Comparison of ENCODE assay signal across 19 cellular contexts in the genomic region with DNA sequence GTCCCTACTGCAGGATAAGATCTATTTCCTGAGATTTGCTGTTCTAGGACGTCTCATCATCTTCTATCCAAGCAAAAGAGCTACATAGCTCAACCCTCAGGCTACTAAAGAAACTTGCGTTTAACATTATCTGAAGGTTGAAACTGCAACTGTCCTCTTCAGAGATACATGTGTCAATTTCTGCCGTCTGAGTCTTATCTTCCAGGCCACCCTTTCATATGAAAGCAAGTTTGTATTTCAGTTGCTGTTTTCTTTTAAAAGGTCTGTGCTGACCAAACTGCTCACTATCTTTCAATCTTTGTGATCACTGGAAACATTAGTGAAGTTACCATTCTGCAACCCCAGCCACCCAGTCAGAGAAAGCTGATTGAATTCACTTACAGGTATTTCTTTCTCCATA.
DNase-seq lines count a peak whose midpoint lies in the region; ATAC-seq and TF ChIP-seq lines count a peak whose summit lies in the region.
"Had no signal": no experiment of that assay in that cellular context is flagged by ENCODE, and none has a peak within 500 bp of the region (broad histone marks: within the 10 kb centered on the region; RNA-seq: fewer than 3 reads in every experiment).

No MANE protein-coding gene starts in this region.

- no peak overlapping the region for H3K4me3 ChIP-seq in testis
- H3K4me3 ChIP-seq: SJCRH30 had no signal

- peak overlapping the region; percentile 39 to 51 for H3K27ac ChIP-seq in testis
- H3K27ac ChIP-seq: SJCRH30 had no signal

- TF ChIP-seq CTCF in testis (IDR thresholded peaks at IDR 0.05): no peak
- TF ChIP-seq CTCF in GM20000 (IDR thresholded peaks at IDR 0.05; ENCODE audit: extremely low read depth, missing control alignments): no peak

- intact Hi-C loops in testis (cut with DNase I; ENCODE audit: low total_unique reads): no loop called here

- WGBS in testis, 2 donors: 33 to 37% methylated on average over 3 of the region's 3 CpGs

- H3K36me3 ChIP-seq in testis (ENCODE audit: low read depth, missing control alignments): no peaks in the 10 kb centered on the region
- H3K36me3 ChIP-seq: SJCRH30 had no signal

- H3K27me3 ChIP-seq in testis: no peaks in the 10 kb centered on the region
- H3K27me3 ChIP-seq: SJCRH30 had no signal

- ATAC-seq in GM19025 (IDR thresholded peaks at IDR 0.05; ENCODE audit: low read depth, unreplicated experiment): peak; percentile 46
- peak; percentile 56 for ATAC-seq in HG02798 (IDR thresholded peaks at IDR 0.05; ENCODE audit: poor library complexity, unreplicated experiment)
- peak; percentile 74 for ATAC-seq in HG03442 (IDR thresholded peaks at IDR 0.05; ENCODE audit: unreplicated experiment)

- TF ChIP-seq POLR2A in testis (IDR thresholded peaks at IDR 0.05): no peak

- DNase-seq in testis: peak; percentile 18
- no peak for DNase-seq in activated effector memory CD4-positive, alpha-beta T cell treated with Interleukin-2 at 50 U/mL for 16 hours
- no peak for DNase-seq in GM20000 (ENCODE audit: low spot score)
- no peak for DNase-seq in GF-D8 (lab: John Stamatoyannopoulos, UW)
- DNase-seq: Calu3; CD4-positive, alpha-beta memory T cell; IMR-90; Kasumi-1; NCI-H1105 treated with DMSO at 0.1 percent for 48 hours; NCI-H187; NCI-H226; NCI-H526 treated with DMSO at 0.1 percent for 48 hours; NK-92 treated with Interleukin-12 subunit alpha and Interleukin-12 subunit beta, amount 100 ng/mL, for 24 hours; RPMI8226; SJCRH30; T-helper 2 cell had no signal

- H3K9me3 ChIP-seq in testis: no peaks in the 10 kb centered on the region

- peaks cover 7% of the 10 kb centered on the region for H3K4me1 ChIP-seq in testis
- H3K4me1 ChIP-seq: SJCRH30 had no signal
